In genomic region chr16:48603647-48604376, GRCh38 we compare ENCODE assay signal across 14 cellular contexts. TPM values are rescaled to one million over a fixed set of nuclear protein-coding genes. Genes with fewer than 3 reads are reported as not detected.
DNase-seq lines count a peak whose midpoint lies in the region; ATAC-seq and TF ChIP-seq lines count a peak whose summit lies in the region.
"Had no signal": no experiment of that assay in that cellular context is flagged by ENCODE, and none has a peak within 500 bp of the region (broad histone marks: within the 10 kb centered on the region; RNA-seq: fewer than 3 reads in every experiment).

No MANE protein-coding gene starts in this region.

- TF ChIP-seq CTCF in CD8-positive, alpha-beta T cell (IDR thresholded peaks at IDR 0.05): no peak
- TF ChIP-seq CTCF in WTC11 (IDR thresholded peaks at IDR 0.05) (no peak), esophagus squamous epithelium (IDR thresholded peaks at IDR 0.05) (no peak), neural progenitor cell (IDR thresholded peaks at IDR 0.05) (no peak), A673 (conservative IDR thresholded peaks at IDR 0.05; ENCODE audit: low read depth, low read length) (no peak)

- H3K36me3 ChIP-seq in CD8-positive, alpha-beta T cell (ENCODE audit: insufficient read depth, low read length): no peaks in the 10 kb centered on the region
- H3K36me3 ChIP-seq in esophagus squamous epithelium: no peaks in the 10 kb centered on the region
- no peaks in the 10 kb centered on the region for H3K36me3 ChIP-seq in neural progenitor cell
- no peaks in the 10 kb centered on the region for H3K36me3 ChIP-seq in A673 (ENCODE audit: insufficient read depth, low read length, poor library complexity, severe bottlenecking)
- H3K36me3 ChIP-seq: sigmoid colon had no signal

- H2AFZ ChIP-seq in neural progenitor cell (replicated peaks): no peak overlapping the region

- CTCF ChIA-PET in CD8-positive, alpha-beta T cell (lab: Charles Lee): interaction anchor here (1.0 to 1.9 kb wide), 6 partner anchors 19 to 259 kb away, joined by 3 to 11 read pairs (median 4); no protein-coding TSS in a partner anchor
- CTCF ChIA-PET in WTC11 (lab: Charles Lee): interaction anchor here (4.8 kb wide), 1 partner anchor 19 kb away, joined by 23 read pairs; no protein-coding TSS in a partner anchor
- CTCF ChIA-PET in A673 (lab: Charles Lee): no interaction called here

- peak overlapping the region; percentile 2 for H3K4me3 Mint-ChIP-seq in CD8-positive, alpha-beta T cell
- H3K4me3 Mint-ChIP-seq in WTC11 (no peak overlapping the region), neural progenitor cell (no peak overlapping the region)

- DNase-seq in CD8-positive, alpha-beta T cell: no peak
- no peak for DNase-seq in WTC11 (ENCODE audit: low spot score)
- no peak for DNase-seq in esophagus squamous epithelium (lab: John Stamatoyannopoulos, UW)
- peak; percentile 30 for DNase-seq in neural progenitor cell (ENCODE audit: low spot score)
- no peak for DNase-seq in A673 (ENCODE audit: low spot score)
- no peak for DNase-seq in dedifferentiated amniotic fluid mesenchymal stem cell (ENCODE audit: extremely low spot score)
- DNase-seq: cerebellar nuclear complex, erythroblast, left cardiac atrium, NCI-H1436 treated with DMSO at 0.1 percent for 48 hours, sigmoid colon had no signal

- H3K9me3 ChIP-seq in CD8-positive, alpha-beta T cell (ENCODE audit: low read length): no peaks in the 10 kb centered on the region
- H3K9me3 ChIP-seq in esophagus squamous epithelium (no peaks in the 10 kb centered on the region), neural progenitor cell (ENCODE audit: low read depth) (no peaks in the 10 kb centered on the region), A673 (ENCODE audit: low read depth, low read length, poor library complexity, severe bottlenecking) (no peaks in the 10 kb centered on the region)
- H3K9me3 ChIP-seq: sigmoid colon, SJSA1 had no signal

- peaks cover 100% of the 10 kb centered on the region for H3K79me2 ChIP-seq in neural progenitor cell (ENCODE audit: low read depth)

- no peak overlapping the region for H3K9ac ChIP-seq in neural progenitor cell

- H3F3A ChIP-seq in neural progenitor cell (ENCODE audit: low read depth): peaks cover 28% of the 10 kb centered on the region

- H3K27me3 Mint-ChIP-seq in CD8-positive, alpha-beta T cell (ENCODE audit: low read depth): no peaks in the 10 kb centered on the region
- H3K27me3 Mint-ChIP-seq in WTC11 (ENCODE audit: low read depth) (no peaks in the 10 kb centered on the region), neural progenitor cell (ENCODE audit: insufficient read depth, low read depth) (peaks cover 11% of the 10 kb centered on the region)

- H3K27me3 ChIP-seq in CD8-positive, alpha-beta T cell (ENCODE audit: insufficient read depth, low read length): no peaks in the 10 kb centered on the region
- H3K27me3 ChIP-seq in esophagus squamous epithelium (no peaks in the 10 kb centered on the region), neural progenitor cell (no peaks in the 10 kb centered on the region), A673 (replicated peaks; ENCODE audit: insufficient read depth, low read depth, low read length, poor library complexity) (no peaks in the 10 kb centered on the region)
- H3K27me3 ChIP-seq: BLaER1 treated with 17β-estradiol and CSF1 and Interleukin-3, amounts not matched to agents 10 nM and 100 nM; sigmoid colon; SJSA1 had no signal

- H3K9me3 Mint-ChIP-seq in CD8-positive, alpha-beta T cell: no peaks in the 10 kb centered on the region
- H3K9me3 Mint-ChIP-seq in WTC11 (no peaks in the 10 kb centered on the region), neural progenitor cell (peaks cover 31% of the 10 kb centered on the region)

- H3K27ac ChIP-seq in CD8-positive, alpha-beta T cell (ENCODE audit: low read depth, low read length): no peak overlapping the region
- peak overlapping the region in 3 of 4 donors; percentile 39 to 99 (median 46) for H3K27ac ChIP-seq in esophagus squamous epithelium
- H3K27ac ChIP-seq in neural progenitor cell: peak overlapping the region; percentile 51
- H3K27ac ChIP-seq in A673 (ENCODE audit: low read depth, low read length, poor library complexity, severe bottlenecking): no peak overlapping the region
- H3K27ac ChIP-seq: sigmoid colon, SJSA1 had no signal

- peak overlapping the region; percentile 20 for H3K27ac Mint-ChIP-seq in CD8-positive, alpha-beta T cell
- H3K27ac Mint-ChIP-seq in WTC11: peak overlapping the region; percentile 80
- H3K27ac Mint-ChIP-seq in neural progenitor cell: no peak overlapping the region

- no peak overlapping the region for H3K4me3 ChIP-seq in CD8-positive, alpha-beta T cell (ENCODE audit: low read depth, low read length)
- H3K4me3 ChIP-seq in esophagus squamous epithelium: no peak overlapping the region
- H3K4me3 ChIP-seq in neural progenitor cell: no peak overlapping the region
- no peak overlapping the region for H3K4me3 ChIP-seq in A673 (ENCODE audit: low read depth, low read length, poor library complexity, severe bottlenecking)
- H3K4me3 ChIP-seq: BLaER1 treated with 17β-estradiol and CSF1 and Interleukin-3, amounts not matched to agents 10 nM and 100 nM; sigmoid colon; SJSA1 had no signal

- WGBS in esophagus squamous epithelium, 2 donors: 82 to 94% methylated on average over 5 of the region's 5 CpGs

- no TSS peak for BruUV-seq in A673 (replicated peaks; lab: Mats Ljungman, UMichigan)

- peaks cover 94% of the 10 kb centered on the region for H4K20me1 ChIP-seq in neural progenitor cell (ENCODE audit: low read depth)

- peaks cover 5% of the 10 kb centered on the region for H3K36me3 Mint-ChIP-seq in CD8-positive, alpha-beta T cell
- H3K36me3 Mint-ChIP-seq in WTC11 (no peaks in the 10 kb centered on the region), neural progenitor cell (peaks cover 34% of the 10 kb centered on the region)

- intact Hi-C loops in CD8-positive, alpha-beta T cell (cut with DNase I, micrococcal nuclease): loop anchor here (2.0 to 10.0 kb wide), 3 partner anchors 13 to 1139 kb away; partner anchors contain the start of genes ITFG1 (in 1 of the 2) and PHKB (in 1 of the 2)
- intact Hi-C loops in esophagus squamous epithelium (cut with DNase I): no loop called here
- intact Hi-C loops in A673 (cut with micrococcal nuclease; ENCODE audit: unreplicated experiment): no loop called here

- no peak for ATAC-seq in CD8-positive, alpha-beta T cell
- ATAC-seq in WTC11 (no peak), GM19463 (IDR thresholded peaks at IDR 0.05; ENCODE audit: unreplicated experiment) (no peak)
- ATAC-seq: left cardiac atrium had no signal

- H3K4me2 ChIP-seq in neural progenitor cell: peak overlapping the region; percentile 56

- TF ChIP-seq POLR2A in esophagus squamous epithelium (IDR thresholded peaks at IDR 0.05): no peak

- H3K4me1 Mint-ChIP-seq in CD8-positive, alpha-beta T cell (ENCODE audit: low read depth): peaks cover 49% of the 10 kb centered on the region
- H3K4me1 Mint-ChIP-seq in WTC11 (peaks cover 34% of the 10 kb centered on the region), neural progenitor cell (peaks cover 9% of the 10 kb centered on the region)

- peaks cover 82% of the 10 kb centered on the region for H3K4me1 ChIP-seq in CD8-positive, alpha-beta T cell (ENCODE audit: insufficient read depth, low read length)
- H3K4me1 ChIP-seq in esophagus squamous epithelium (peaks cover 49 to 96% (median 66%) of the 10 kb centered on the region in 3 donors), neural progenitor cell (peaks cover 50% of the 10 kb centered on the region), A673 (ENCODE audit: insufficient read depth, low read length, poor library complexity, severe bottlenecking) (no peaks in the 10 kb centered on the region)

- POLR2A ChIA-PET in CD8-positive, alpha-beta T cell (lab: Charles Lee): interaction anchor here (0.7 to 1.0 kb wide), 4 partner anchors 9 to 16 kb away, joined by 3 to 4 read pairs (median 3); no protein-coding TSS in a partner anchor
- POLR2A ChIA-PET in WTC11 (lab: Charles Lee) (no interaction called here), A673 (lab: Charles Lee; ENCODE audit: low non-redundant PET) (no interaction called here)

TF ChIP-seq in WTC11, 78 proteins besides CTCF, POLR2A, EP300 and RAD21:
- TF ChIP-seq ZNF671 (CRISPR knock-in tag; IDR thresholded peaks at IDR 0.05) (no peak), RORB (CRISPR knock-in tag; IDR thresholded peaks at IDR 0.05) (no peak), ZNF281 (CRISPR knock-in tag; IDR thresholded peaks at IDR 0.05) (no peak)

RNA-seq across cellular contexts. Expression of gene N4BP1, which starts 6.2 kb away (rescaled TPM):
- total RNA-seq in CD8-positive, alpha-beta T cell: 100 to 1,000 TPM; 153 to 156 TPM
- total RNA-seq in WTC11 (2021): 25.6 to 33.5 TPM (median 29.3 TPM) in 3 replicates
- total RNA-seq in esophagus squamous epithelium: 10 to 100 TPM; 32.4 to 67.4 (median 37.6) TPM
- total RNA-seq in neural progenitor cell (ENCODE audit: low replicate concordance): 30.8 and 57.2 TPM in 2 replicates
- 26.5 and 27.2 TPM in 2 replicates for total RNA-seq in A673 (2021)

Comparison
In these comparisons a context has a peak if more than half of its experiments do, and no peak if none do; other contexts are left out.
1. H3K27ac ChIP-seq: peak in esophagus squamous epithelium (3 of 4) and neural progenitor cell (single experiment); none in CD8-positive, alpha-beta T cell (single experiment) and A673 (single experiment).
2. intact Hi-C loops: an anchor here in CD8-positive, alpha-beta T cell (2.0 to 10.0 kb wide); none called in esophagus squamous epithelium and A673.